ENCODE assay signal across 8 cellular contexts in genomic region chr15:100349696-100350433, GRCh38. TPM values are rescaled to one million over a fixed set of nuclear protein-coding genes. Genes with fewer than 3 reads are reported as not detected.
DNase-seq lines count a peak whose midpoint lies in the region; ATAC-seq lines count a peak whose summit lies in the region.

No MANE protein-coding gene starts in this region.

- H3K4me1 ChIP-seq in endocrine pancreas (ENCODE audit: control insufficient read depth, insufficient read depth, low read length) = no peaks in the 10 kb centered on the region

- peak overlapping the region; percentile 65 for H3K9ac ChIP-seq in endocrine pancreas (ENCODE audit: control insufficient read depth, insufficient read depth, low read length)

- peak; percentile 94 for ATAC-seq in GM19351 (IDR thresholded peaks at IDR 0.05; ENCODE audit: unreplicated experiment)
- ATAC-seq in HG03520 (IDR thresholded peaks at IDR 0.05; ENCODE audit: unreplicated experiment) = peak; percentile 82

- DNase-seq in CD1c-positive myeloid dendritic cell (ENCODE audit: extremely low spot score) (peak; percentile 95), NOMO-1 (lab: John Stamatoyannopoulos, UW; ENCODE audit: unreplicated experiment in 2 of 2) (peak; percentile 91 to 92), mesenteric fat pad (ENCODE audit: low spot score) (peak; percentile 98)
- DNase-seq in activated CD8-positive, alpha-beta memory T cell treated with anti-CD3 and anti-CD28 coated beads, Interleukin-2, amount 50 U/mL, for 1 hour (ENCODE audit: extremely low read depth) = peak; percentile 50
- peak; percentile 69 for DNase-seq in stimulated activated CD8-positive, alpha-beta memory T cell treated with anti-CD3 and anti-CD28 coated beads, Interleukin-12 subunit alpha, Interleukin-12 subunit beta, amount 100 ng/mL, for 4 hours (ENCODE audit: low read depth)

- peak overlapping the region; percentile 53 for H3K4me3 ChIP-seq in endocrine pancreas (ENCODE audit: control insufficient read depth, insufficient read depth, low read length)

- no peaks in the 10 kb centered on the region for H3K27me3 ChIP-seq in endocrine pancreas (ENCODE audit: control insufficient read depth, insufficient read depth, low read length)

- H3K36me3 ChIP-seq in endocrine pancreas (ENCODE audit: control insufficient read depth, insufficient read depth, low read length) = no peaks in the 10 kb centered on the region

- H3K9me3 ChIP-seq in endocrine pancreas (ENCODE audit: control insufficient read depth, low read length) = no peaks in the 10 kb centered on the region

RNA-seq across cellular contexts. Expression of gene ADAMTS17, which starts 8.1 kb away (rescaled TPM):
- 2.3 TPM for total RNA-seq in mesenteric fat pad

Comparison
In these comparisons a context has a peak if more than half of its experiments do, and no peak if none do; other contexts are left out.
1. Peak in every context shown above with its lines: DNase-seq, ATAC-seq and H3K4me3 ChIP-seq.